In the genomic region with DNA sequence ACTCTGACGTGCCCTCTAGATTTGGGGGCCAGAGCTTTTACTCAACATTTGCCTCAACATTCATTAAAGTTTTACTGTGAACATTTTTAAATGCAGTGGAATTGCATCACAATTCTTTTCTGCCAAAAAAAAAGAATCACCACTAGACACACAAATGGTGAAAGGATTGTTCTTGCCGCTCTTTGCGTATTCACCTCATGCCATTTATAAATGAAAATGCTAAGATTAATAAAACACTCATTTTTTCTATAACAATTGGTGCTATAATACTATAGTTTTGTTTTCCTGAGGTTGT, we compare ENCODE assay signal across 12 cellular contexts. TPM values are rescaled to one million over a fixed set of nuclear protein-coding genes. Genes with fewer than 3 reads are reported as not detected.
DNase-seq lines count a peak whose midpoint lies in the region; ATAC-seq and TF ChIP-seq lines count a peak whose summit lies in the region.
"Had no signal": no experiment of that assay in that cellular context is flagged by ENCODE, and none has a peak within 500 bp of the region (broad histone marks: within the 10 kb centered on the region; RNA-seq: fewer than 3 reads in every experiment).

No MANE protein-coding gene starts in this region.

- peaks cover 9% of the 10 kb centered on the region for H3K4me1 Mint-ChIP-seq in HFFc6 (ENCODE audit: low read depth)
- H3K4me1 Mint-ChIP-seq: nephron progenitor cell had no signal

- H3K4me3 ChIP-seq in ACC112 (ENCODE audit: low read depth, low read length) (peak overlapping the region; percentile 62), ascending aorta (peak overlapping the region; percentile 48 to 69), right atrium auricular region (peak overlapping the region; percentile 44 to 55), sigmoid colon (peak overlapping the region; percentile 43 to 53 (median 50))

- intact Hi-C loops in ascending aorta (cut with DNase I) (loop anchor here (2.0 kb wide), 2 partner anchors 26 to 44 kb away; no protein-coding TSS in a partner anchor), sigmoid colon (cut with DNase I) (loop anchor here (5.0 kb wide), 1 partner anchor 42 kb away; no protein-coding TSS in a partner anchor)

- TF ChIP-seq CTCF in ascending aorta (IDR thresholded peaks at IDR 0.05) (no peak), right atrium auricular region (IDR thresholded peaks at IDR 0.05) (no peak), sigmoid colon (IDR thresholded peaks at IDR 0.05) (no peak), HFFc6 (IDR thresholded peaks at IDR 0.05) (no peak)

- H3K4me1 ChIP-seq in ACC112 (ENCODE audit: control insufficient read depth, insufficient read depth, low read length, unreplicated experiment) (peaks cover 14% of the 10 kb centered on the region), ascending aorta (peaks cover 0 to 3% of the 10 kb centered on the region in 2 donors), right atrium auricular region (peaks cover 0 to 16% of the 10 kb centered on the region in 2 donors), sigmoid colon (peaks cover 0 to 33% (median 17%) of the 10 kb centered on the region in 4 donors)

- H3K4me3 Mint-ChIP-seq in HFFc6 = no peak overlapping the region
- H3K4me3 Mint-ChIP-seq: stimulated activated naive CD8-positive, alpha-beta T cell treated with anti-CD3 and anti-CD28 coated beads, Interleukin-15, Interleukin-2, amounts not matched to agents 100 ng/mL and 50 ng/mL, for 24 hours had no signal

- H3K27me3 ChIP-seq in ACC112 (ENCODE audit: insufficient read depth, low read length) (no peaks in the 10 kb centered on the region), ascending aorta (no peaks in the 10 kb centered on the region), right atrium auricular region (no peaks in the 10 kb centered on the region), sigmoid colon (no peaks in the 10 kb centered on the region)

- no peaks in the 10 kb centered on the region for H3K27me3 Mint-ChIP-seq in HFFc6 (ENCODE audit: insufficient read depth)

- no peak for TF ChIP-seq POLR2A in sigmoid colon (IDR thresholded peaks at IDR 0.05)

- H3K9me3 Mint-ChIP-seq in HFFc6 = no peaks in the 10 kb centered on the region
- H3K9me3 Mint-ChIP-seq: stimulated activated naive CD8-positive, alpha-beta T cell treated with anti-CD3 and anti-CD28 coated beads, Interleukin-15, Interleukin-2, amounts not matched to agents 100 ng/mL and 50 ng/mL, for 24 hours had no signal

- peak overlapping the region; percentile 62 for H2AFZ ChIP-seq in ACC112 (ENCODE audit: low read length, unreplicated experiment)

- no peaks in the 10 kb centered on the region for H3K36me3 ChIP-seq in ACC112 (ENCODE audit: insufficient read depth, low read length)
- no peaks in the 10 kb centered on the region for H3K36me3 ChIP-seq in ascending aorta
- H3K36me3 ChIP-seq in right atrium auricular region = no peaks in the 10 kb centered on the region
- H3K36me3 ChIP-seq in sigmoid colon = no peaks in the 10 kb centered on the region

- DNase-seq in ascending aorta (ENCODE audit: low spot score in 2 of 2) = no peak
- no peak for DNase-seq in right atrium auricular region (ENCODE audit: low spot score)
- no peak for DNase-seq in sigmoid colon
- no peak for DNase-seq in mucosa of gallbladder (ENCODE audit: low spot score)
- no peak for DNase-seq in HFFc6
- no peak for DNase-seq in germinal center (ENCODE audit: low spot score)
- DNase-seq: Karpas-422; stimulated activated CD4-positive, alpha-beta T cell treated with anti-CD3 and anti-CD28 coated beads, Interleukin-4, amount 100 ng/mL, for 1 hour had no signal

- no peaks in the 10 kb centered on the region for H3K36me3 Mint-ChIP-seq in HFFc6 (ENCODE audit: low read depth)

- no peak overlapping the region for H3K27ac ChIP-seq in ACC112 (ENCODE audit: low read depth, low read length)
- H3K27ac ChIP-seq in ascending aorta = peak overlapping the region; percentile 90 to 93
- peak overlapping the region; percentile 87 to 88 for H3K27ac ChIP-seq in right atrium auricular region
- H3K27ac ChIP-seq in sigmoid colon = peak overlapping the region; percentile 77 to 91 (median 86)

- no peaks in the 10 kb centered on the region for H3K9me3 ChIP-seq in ascending aorta
- H3K9me3 ChIP-seq in right atrium auricular region = no peaks in the 10 kb centered on the region
- no peaks in the 10 kb centered on the region for H3K9me3 ChIP-seq in sigmoid colon

- WGBS in sigmoid colon, 2 donors = 71 to 87% methylated on average over 3 of the region's 3 CpGs

- no peak for TF ChIP-seq EP300 in sigmoid colon (IDR thresholded peaks at IDR 0.05)

- H3K79me2 ChIP-seq in ACC112 (ENCODE audit: control insufficient read depth, insufficient read depth, low read length, unreplicated experiment) = no peaks in the 10 kb centered on the region

- H3K27ac Mint-ChIP-seq in HFFc6 = no peak overlapping the region
- H3K27ac Mint-ChIP-seq: nephron progenitor cell; stimulated activated naive CD8-positive, alpha-beta T cell treated with anti-CD3 and anti-CD28 coated beads, Interleukin-15, Interleukin-2, amounts not matched to agents 100 ng/mL and 50 ng/mL, for 24 hours had no signal

- no peak for ATAC-seq in HG03342 (IDR thresholded peaks at IDR 0.05; ENCODE audit: unreplicated experiment)

RNA-seq across cellular contexts. Expression of a gene that starts 1.0 kb away (rescaled TPM):
- 12.9 TPM for total RNA-seq in ascending aorta
- 10 to 100 TPM in 1 of 2 donors, 1 to 10 TPM in 1; 5.9 to 11.2 TPM for total RNA-seq in right atrium auricular region
- total RNA-seq in sigmoid colon = 10 to 100 TPM in 2 of 4 donors, 1 to 10 TPM in 2; 5.3 to 28.5 (median 10.3) TPM
- 1 to 10 TPM; 1.6 to 6.6 (median 6.4) TPM for polyA plus RNA-seq in sigmoid colon
- 10.4 TPM for total RNA-seq in mucosa of gallbladder
- 1 to 10 TPM; 6.1 to 8.3 (median 7.1) TPM for total RNA-seq in HFFc6 (2021; fragmentation: NEBNext Ultra II Directional; extraction: Animal tissue kit (Norgen Biotek cat#: 25700))
